11 cellular contexts compared by ENCODE assay signal in the genomic region with DNA sequence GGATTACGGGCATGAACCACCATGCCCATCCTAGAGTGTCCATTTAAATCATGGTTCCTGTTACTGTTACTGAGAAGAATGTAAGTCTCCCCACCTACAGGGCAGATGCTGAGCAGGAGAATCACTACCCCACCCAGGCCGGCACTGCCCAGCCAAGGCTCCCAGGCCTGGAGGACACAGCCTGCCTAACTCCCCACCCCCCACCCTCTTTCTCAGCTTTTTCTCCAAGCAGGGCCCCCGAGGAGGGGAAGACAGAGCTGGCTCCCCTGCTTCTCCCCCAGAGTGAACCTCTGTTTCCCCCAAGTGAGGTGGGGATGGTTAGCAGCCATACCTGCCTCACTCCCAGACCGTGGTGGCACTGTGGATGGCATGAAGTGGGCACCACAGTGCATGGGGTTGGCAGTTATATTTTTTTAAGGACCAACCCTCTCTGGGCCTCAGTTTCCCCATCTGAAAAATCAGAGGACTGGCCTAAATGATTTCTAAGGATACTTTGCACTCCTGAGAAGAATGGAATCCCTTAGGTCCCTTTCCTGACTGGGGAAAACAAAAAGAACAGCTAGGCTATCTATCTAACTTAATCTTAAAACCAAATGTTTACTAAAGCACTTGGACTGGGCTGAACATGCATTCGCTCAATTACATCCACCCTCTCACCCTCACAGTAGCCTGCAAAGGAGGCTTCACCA. TPM values are rescaled to one million over a fixed set of nuclear protein-coding genes. Genes with fewer than 3 reads are reported as not detected.
DNase-seq lines count a peak whose midpoint lies in the region; ATAC-seq and TF ChIP-seq lines count a peak whose summit lies in the region.
"Had no signal": no experiment of that assay in that cellular context is flagged by ENCODE, and none has a peak within 500 bp of the region (broad histone marks: within the 10 kb centered on the region; RNA-seq: fewer than 3 reads in every experiment).

No MANE protein-coding gene starts in this region.

- H3K27ac ChIP-seq in angular gyrus (ENCODE audit: low read depth, low read length) (peak overlapping the region; percentile 95), suprapubic skin (peak overlapping the region; percentile 86)

- no peak for ATAC-seq in activated CD8-positive, alpha-beta T cell treated with anti-CD3 and anti-CD28 coated beads for 36 hours
- ATAC-seq in activated CD8-positive, alpha-beta T cell treated with anti-CD3 and anti-CD28 coated beads, Interleukin-2, amount 10 ng/mL, durations not matched to agents 7 days and 5 days: no peak
- ATAC-seq in HG02884 (IDR thresholded peaks at IDR 0.05; ENCODE audit: unreplicated experiment) (no peak), HG02970 (IDR thresholded peaks at IDR 0.05; ENCODE audit: low FRiP score, unreplicated experiment) (no peak)

- H3K4me3 ChIP-seq in mucosa of stomach (ENCODE audit: low read length) (no peak overlapping the region), suprapubic skin (no peak overlapping the region)

- H3K9me3 ChIP-seq in mucosa of stomach (ENCODE audit: control insufficient read depth, low read length) (no peaks in the 10 kb centered on the region), suprapubic skin (no peaks in the 10 kb centered on the region)

- no peaks in the 10 kb centered on the region for H3K9me3 Mint-ChIP-seq in activated CD8-positive, alpha-beta T cell treated with anti-CD3 and anti-CD28 coated beads for 36 hours
- no peaks in the 10 kb centered on the region for H3K9me3 Mint-ChIP-seq in activated CD8-positive, alpha-beta T cell treated with anti-CD3 and anti-CD28 coated beads, Interleukin-2, amount 10 ng/mL, durations not matched to agents 7 days and 5 days (ENCODE audit: insufficient read depth)
- H3K9me3 Mint-ChIP-seq: HFFc6 had no signal

- intact Hi-C loops in activated CD8-positive, alpha-beta T cell treated with anti-CD3 and anti-CD28 coated beads for 36 hours (cut with micrococcal nuclease): no loop called here

- H3K36me3 Mint-ChIP-seq in activated CD8-positive, alpha-beta T cell treated with anti-CD3 and anti-CD28 coated beads for 36 hours (ENCODE audit: low read depth): peaks cover 2% of the 10 kb centered on the region
- peaks cover 9% of the 10 kb centered on the region for H3K36me3 Mint-ChIP-seq in activated CD8-positive, alpha-beta T cell treated with anti-CD3 and anti-CD28 coated beads, Interleukin-2, amount 10 ng/mL, durations not matched to agents 7 days and 5 days (ENCODE audit: low read depth)

- 86% methylated on average over 5 of the region's 5 CpGs for WGBS in suprapubic skin

- no peaks in the 10 kb centered on the region for H3K27me3 Mint-ChIP-seq in activated CD8-positive, alpha-beta T cell treated with anti-CD3 and anti-CD28 coated beads for 36 hours
- no peaks in the 10 kb centered on the region for H3K27me3 Mint-ChIP-seq in activated CD8-positive, alpha-beta T cell treated with anti-CD3 and anti-CD28 coated beads, Interleukin-2, amount 10 ng/mL, durations not matched to agents 7 days and 5 days (ENCODE audit: low read depth)

- no peak for TF ChIP-seq POLR2A in suprapubic skin (IDR thresholded peaks at IDR 0.05)

- TF ChIP-seq EP300 in suprapubic skin (IDR thresholded peaks at IDR 0.05): no peak

- no peaks in the 10 kb centered on the region for H3K27me3 ChIP-seq in mucosa of stomach (ENCODE audit: control insufficient read depth, insufficient read depth, low read length)
- H3K27me3 ChIP-seq in suprapubic skin: no peaks in the 10 kb centered on the region

- POLR2A ChIA-PET in activated CD8-positive, alpha-beta T cell treated with anti-CD3 and anti-CD28 coated beads for 36 hours (lab: Charles Lee): interaction anchor here (1.1 to 3.3 kb wide), 4 partner anchors 8 to 168 kb away, joined by 3 to 16 read pairs (median 3); no protein-coding TSS in a partner anchor
- POLR2A ChIA-PET in activated CD8-positive, alpha-beta T cell treated with anti-CD3 and anti-CD28 coated beads, Interleukin-2, amount 10 ng/mL, durations not matched to agents 7 days and 5 days (lab: Charles Lee): interaction anchor here (8.8 kb wide), 1 partner anchor 171 kb away, joined by 63 read pairs; the partner anchor contains the start of gene RPL3

- H3K4me1 Mint-ChIP-seq in activated CD8-positive, alpha-beta T cell treated with anti-CD3 and anti-CD28 coated beads for 36 hours (ENCODE audit: low read depth): peaks cover 52% of the 10 kb centered on the region
- peaks cover 49% of the 10 kb centered on the region for H3K4me1 Mint-ChIP-seq in activated CD8-positive, alpha-beta T cell treated with anti-CD3 and anti-CD28 coated beads, Interleukin-2, amount 10 ng/mL, durations not matched to agents 7 days and 5 days (ENCODE audit: low read depth)

- peak overlapping the region; percentile 1 for H3K9ac ChIP-seq in mucosa of stomach (ENCODE audit: low read length)

- H3K4me3 Mint-ChIP-seq in activated CD8-positive, alpha-beta T cell treated with anti-CD3 and anti-CD28 coated beads for 36 hours: no peak overlapping the region
- no peak overlapping the region for H3K4me3 Mint-ChIP-seq in activated CD8-positive, alpha-beta T cell treated with anti-CD3 and anti-CD28 coated beads, Interleukin-2, amount 10 ng/mL, durations not matched to agents 7 days and 5 days
- H3K4me3 Mint-ChIP-seq: HFFc6 had no signal

- no peak for TF ChIP-seq CTCF in activated CD8-positive, alpha-beta T cell treated with anti-CD3 and anti-CD28 coated beads for 36 hours (IDR thresholded peaks at IDR 0.05)
- no peak for TF ChIP-seq CTCF in suprapubic skin (IDR thresholded peaks at IDR 0.05)

- H3K27ac Mint-ChIP-seq in activated CD8-positive, alpha-beta T cell treated with anti-CD3 and anti-CD28 coated beads for 36 hours: peak overlapping the region; percentile 76
- H3K27ac Mint-ChIP-seq in activated CD8-positive, alpha-beta T cell treated with anti-CD3 and anti-CD28 coated beads, Interleukin-2, amount 10 ng/mL, durations not matched to agents 7 days and 5 days: no peak overlapping the region
- H3K27ac Mint-ChIP-seq: HFFc6 had no signal

- H3K36me3 ChIP-seq in mucosa of stomach (ENCODE audit: control insufficient read depth, insufficient read depth, low read length): no peaks in the 10 kb centered on the region
- peaks cover 15% of the 10 kb centered on the region for H3K36me3 ChIP-seq in suprapubic skin

- CTCF ChIA-PET in activated CD8-positive, alpha-beta T cell treated with anti-CD3 and anti-CD28 coated beads for 36 hours (lab: Charles Lee): interaction anchor here (1.1 to 1.4 kb wide), 2 partner anchors 144 to 206 kb away, joined by 3 to 4 read pairs; no protein-coding TSS in a partner anchor
- CTCF ChIA-PET in activated CD8-positive, alpha-beta T cell treated with anti-CD3 and anti-CD28 coated beads, Interleukin-2, amount 10 ng/mL, durations not matched to agents 7 days and 5 days (lab: Charles Lee): interaction anchor here (1.8 to 6.4 kb wide), 3 partner anchors 23 to 278 kb away, joined by 15 to 29 read pairs (median 18); partner anchors contain the start of gene RPL3

- DNase-seq in activated CD8-positive, alpha-beta T cell treated with anti-CD3 and anti-CD28 coated beads for 36 hours: no peak
- DNase-seq in activated CD8-positive, alpha-beta T cell treated with anti-CD3 and anti-CD28 coated beads, Interleukin-2, amount 10 ng/mL, durations not matched to agents 7 days and 5 days: no peak
- DNase-seq in suprapubic skin (ENCODE audit: low spot score in 2 of 2): no peak
- no peak for DNase-seq in NCI-H69 (lab: John Stamatoyannopoulos, UW)
- DNase-seq: ACHN, HFFc6 had no signal

- H3K4me1 ChIP-seq in mucosa of stomach (ENCODE audit: control insufficient read depth, insufficient read depth, low read length): peaks cover 74% of the 10 kb centered on the region
- H3K4me1 ChIP-seq in suprapubic skin: peaks cover 64% of the 10 kb centered on the region

RNA-seq across cellular contexts. Expression of gene CBX7, which starts 5.0 kb away (rescaled TPM):
- total RNA-seq in activated CD8-positive, alpha-beta T cell treated with anti-CD3 and anti-CD28 coated beads for 36 hours: 10 to 100 TPM; 23.6 to 25.0 TPM
- total RNA-seq in activated CD8-positive, alpha-beta T cell treated with anti-CD3 and anti-CD28 coated beads, Interleukin-2, amount 10 ng/mL, durations not matched to agents 7 days and 5 days: 1 to 10 TPM; 8.6 to 8.7 TPM
- 100 to 1,000 TPM in 1 of 4 donors, 10 to 100 TPM in 3; 38.1 to 126 (median 56.3) TPM for total RNA-seq in suprapubic skin

RNA-seq across cellular contexts. Expression of gene APOBEC3H, which starts 50.4 kb away (rescaled TPM):
- 1 to 10 TPM; 6.8 to 7.1 TPM for total RNA-seq in activated CD8-positive, alpha-beta T cell treated with anti-CD3 and anti-CD28 coated beads for 36 hours
- total RNA-seq in activated CD8-positive, alpha-beta T cell treated with anti-CD3 and anti-CD28 coated beads, Interleukin-2, amount 10 ng/mL, durations not matched to agents 7 days and 5 days: 10 to 100 TPM; 82.8 to 89.7 TPM
- total RNA-seq in suprapubic skin: under 1 TPM in 1 of 4 donors, not detected in 3; 0.52 TPM
- total RNA-seq: mesenteric fat pad had no signal

Comparison
In these comparisons a context has a peak if more than half of its experiments do, and no peak if none do; other contexts are left out.
1. RNA of gene APOBEC3H, which starts 50.4 kb away (total RNA-seq): 82.8 to 89.7 TPM in activated CD8-positive, alpha-beta T cell treated with anti-CD3 and anti-CD28 coated beads, Interleukin-2, amount 10 ng/mL, durations not matched to agents 7 days and 5 days; 6.8 to 7.1 TPM in activated CD8-positive, alpha-beta T cell treated with anti-CD3 and anti-CD28 coated beads for 36 hours and 0.52 TPM in suprapubic skin; every median in the first group is over 10 times any median in the second.